In the genomic region with DNA sequence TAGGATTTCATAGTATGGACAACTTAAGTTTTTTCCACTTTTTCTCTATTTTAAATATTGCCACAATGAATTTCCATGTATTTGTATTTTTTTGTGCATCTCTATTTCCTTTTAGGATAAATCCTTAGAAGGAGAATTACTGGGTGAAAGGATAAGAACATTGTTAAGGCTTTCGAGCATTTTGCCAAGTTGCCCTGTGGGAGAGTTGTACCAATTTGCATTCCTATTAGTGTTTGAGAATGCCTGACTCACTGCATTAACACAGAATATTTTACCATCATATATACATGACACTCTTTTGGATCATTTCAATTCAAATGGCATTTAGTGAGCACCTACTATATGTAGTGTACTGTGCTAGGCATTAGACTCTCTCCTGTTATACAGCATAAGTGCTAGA, we compare ENCODE assay signal across 1 cellular context.
TF ChIP-seq lines count a peak whose summit lies in the region.

No MANE protein-coding gene starts in this region.

TF ChIP-seq in K562, 482 proteins besides CTCF, POLR2A, EP300 and RAD21 (continued from another document):
- no peak for TF ChIP-seq FIP1L1 (IDR thresholded peaks at IDR 0.05; ENCODE audit: low read depth, low read length, poor library complexity, severe bottlenecking)
